ENCODE assay signal across 13 cellular contexts in the genomic region with DNA sequence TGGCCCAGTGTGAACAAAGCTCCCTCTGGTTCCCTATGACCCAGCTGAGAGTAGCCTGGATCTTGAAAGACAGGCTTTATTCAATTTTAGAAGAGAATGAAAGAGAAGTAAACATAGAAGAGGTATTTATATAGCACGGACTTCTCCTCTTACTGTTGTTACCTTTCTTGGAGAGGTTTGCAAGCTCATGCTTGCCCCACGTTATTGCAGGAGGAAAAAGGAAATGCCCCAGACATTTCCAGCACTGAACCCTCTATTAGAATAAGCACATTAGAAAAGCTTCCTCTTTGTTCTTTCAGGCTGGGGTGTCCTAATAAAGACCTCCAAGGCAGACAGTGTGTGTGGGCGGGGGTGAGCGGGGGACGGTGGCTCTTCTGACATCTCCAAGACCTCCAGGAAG.
DNase-seq lines count a peak whose midpoint lies in the region; ATAC-seq, FAIRE-seq and TF ChIP-seq lines count a peak whose summit lies in the region.
"Had no signal": no experiment of that assay in that cellular context is flagged by ENCODE, and none has a peak within 500 bp of the region (broad histone marks: within the 10 kb centered on the region; RNA-seq: fewer than 3 reads in every experiment).

No MANE protein-coding gene starts in this region.

- H3K27ac ChIP-seq in mammary epithelial cell (ENCODE audit: insufficient read depth, low read depth, low read length): no peak overlapping the region
- peak overlapping the region; percentile 61 for H3K27ac ChIP-seq in neutrophil
- H3K27ac ChIP-seq: 22Rv1 had no signal

- dilution Hi-C loops in mammary epithelial cell (cut with HindIII; ENCODE audit: low sequenced_read_pairs): loop anchor here (5.0 kb wide), 1 partner anchor 64 kb away; no protein-coding TSS in a partner anchor

- no peak overlapping the region for H3K4me3 Mint-ChIP-seq in MCF 10A (ENCODE audit: unreplicated experiment)
- H3K4me3 Mint-ChIP-seq in activated T-helper 17 cell treated with anti-CD3 and anti-CD28 coated beads, Interleukin-2, amount 50 U/mL, for 72 hours: no peak overlapping the region
- H3K4me3 Mint-ChIP-seq: HFFc6 had no signal

- H3K9me3 ChIP-seq in mammary epithelial cell (replicated peaks; ENCODE audit: insufficient read depth, low read length) (peaks cover 2% of the 10 kb centered on the region), neutrophil (no peaks in the 10 kb centered on the region)

- intact Hi-C loops in mammary epithelial cell (cut with micrococcal nuclease): no loop called here
- intact Hi-C loops in MCF 10A (cut with micrococcal nuclease): no loop called here

- CTCF ChIA-PET in mammary epithelial cell (lab: Charles Lee; ENCODE audit: low non-redundant PET): no interaction called here
- CTCF ChIA-PET in MCF 10A (lab: Yijun Ruan, JAX): interaction anchor here (0.6 to 1.1 kb wide), 2 partner anchors 82 to 122 kb away, joined by 3 read pairs; no protein-coding TSS in a partner anchor

- H3K36me3 Mint-ChIP-seq in MCF 10A (ENCODE audit: insufficient read depth, unreplicated experiment): peaks cover 6% of the 10 kb centered on the region
- H3K36me3 Mint-ChIP-seq in activated T-helper 17 cell treated with anti-CD3 and anti-CD28 coated beads, Interleukin-2, amount 50 U/mL, for 72 hours (ENCODE audit: low read depth): no peaks in the 10 kb centered on the region
- H3K36me3 Mint-ChIP-seq: IgD-negative memory B cell had no signal

- 50% methylated on average over 5 of the region's 5 CpGs for WGBS in mammary epithelial cell (ENCODE audit: low coverage, missing lambda C conversion rate)

- H3K4me1 ChIP-seq in mammary epithelial cell (ENCODE audit: insufficient read depth, low read length): no peaks in the 10 kb centered on the region
- peaks cover 0 to 28% of the 10 kb centered on the region in 2 experiments for H3K4me1 ChIP-seq in neutrophil (ENCODE audit: control insufficient read depth in 1 of 2, insufficient read depth in 1 of 2, low read depth in 1 of 2, low read length in 1 of 2)

- H3K4me3 ChIP-seq in mammary epithelial cell (replicated peaks in 1 of 3; ENCODE audit: insufficient read depth in 1 of 3, low read depth in 2 of 3, low read length in 3 of 3): no peak overlapping the region
- no peak overlapping the region for H3K4me3 ChIP-seq in bronchial epithelial cell (ENCODE audit: low read depth, low read length)
- H3K4me3 ChIP-seq in neutrophil (ENCODE audit: low read depth in 1 of 2, low read length in 1 of 2): no peak overlapping the region

- POLR2A ChIA-PET in MCF 10A (lab: Yijun Ruan, JAX): no interaction called here

- H3K9me3 Mint-ChIP-seq in MCF 10A (ENCODE audit: unreplicated experiment): no peaks in the 10 kb centered on the region
- peaks cover 8% of the 10 kb centered on the region for H3K9me3 Mint-ChIP-seq in activated T-helper 17 cell treated with anti-CD3 and anti-CD28 coated beads, Interleukin-2, amount 50 U/mL, for 72 hours

- H3K27ac Mint-ChIP-seq in MCF 10A (ENCODE audit: low read depth, unreplicated experiment): no peak overlapping the region
- no peak overlapping the region for H3K27ac Mint-ChIP-seq in activated T-helper 17 cell treated with anti-CD3 and anti-CD28 coated beads, Interleukin-2, amount 50 U/mL, for 72 hours
- H3K27ac Mint-ChIP-seq: HFFc6, IgD-negative memory B cell had no signal

- H3K27me3 Mint-ChIP-seq in MCF 10A (ENCODE audit: insufficient read depth, unreplicated experiment): no peaks in the 10 kb centered on the region
- peaks cover 10% of the 10 kb centered on the region for H3K27me3 Mint-ChIP-seq in activated T-helper 17 cell treated with anti-CD3 and anti-CD28 coated beads, Interleukin-2, amount 50 U/mL, for 72 hours

- no peaks in the 10 kb centered on the region for H3K36me3 ChIP-seq in mammary epithelial cell (ENCODE audit: insufficient read depth, low read length)
- no peaks in the 10 kb centered on the region for H3K36me3 ChIP-seq in bronchial epithelial cell (ENCODE audit: control insufficient read depth, insufficient read depth, low read length)
- H3K36me3 ChIP-seq in neutrophil: no peaks in the 10 kb centered on the region

- no peak for FAIRE-seq in bronchial epithelial cell (lab: Jason Lieb, UNC)

- H3K4me1 Mint-ChIP-seq in MCF 10A (ENCODE audit: insufficient read depth, unreplicated experiment): no peaks in the 10 kb centered on the region
- H3K4me1 Mint-ChIP-seq in activated T-helper 17 cell treated with anti-CD3 and anti-CD28 coated beads, Interleukin-2, amount 50 U/mL, for 72 hours: no peaks in the 10 kb centered on the region
- H3K4me1 Mint-ChIP-seq: IgD-negative memory B cell had no signal

- no peaks in the 10 kb centered on the region for H3K79me2 ChIP-seq in mammary epithelial cell (ENCODE audit: insufficient read depth, low read length)

- BruUV-seq in mammary epithelial cell (replicated peaks; lab: Mats Ljungman, UMichigan) (no TSS peak), MCF 10A (replicated peaks; lab: Mats Ljungman, UMichigan) (no TSS peak)

- no peak for TF ChIP-seq CTCF in mammary epithelial cell (conservative IDR thresholded peaks at IDR 0.05 in 1 of 2, IDR thresholded peaks at IDR 0.05 in 1 of 2; ENCODE audit: extremely low read depth in 1 of 2, insufficient read depth in 1 of 2, low read depth in 1 of 2, low read length in 2 of 2)
- TF ChIP-seq CTCF in MCF 10A (IDR thresholded peaks at IDR 0.05; ENCODE audit: unreplicated experiment): no peak
- TF ChIP-seq CTCF in bronchial epithelial cell (IDR thresholded peaks at IDR 0.05; ENCODE audit: insufficient read depth, low read length, severe bottlenecking): no peak
- TF ChIP-seq CTCF in neutrophil (IDR thresholded peaks at IDR 0.05): no peak

- in situ Hi-C loops in mammary epithelial cell (cut with MboI; ENCODE audit: low sequenced_read_pairs in 2 of 2): no loop called here

- no peak overlapping the region for H3K9ac ChIP-seq in mammary epithelial cell (ENCODE audit: insufficient read depth, low read length)

- H3K27me3 ChIP-seq in mammary epithelial cell (ENCODE audit: insufficient read depth, low read length) (no peaks in the 10 kb centered on the region), bronchial epithelial cell (ENCODE audit: control insufficient read depth, insufficient read depth, low read length) (no peaks in the 10 kb centered on the region), neutrophil (no peaks in the 10 kb centered on the region)

- H4K20me1 ChIP-seq in mammary epithelial cell (ENCODE audit: insufficient read depth, low read length): no peaks in the 10 kb centered on the region

- H3K4me2 ChIP-seq in mammary epithelial cell (ENCODE audit: insufficient read depth, low read depth, low read length): no peak overlapping the region

- DNase-seq in mammary epithelial cell: peak; percentile 17
- DNase-seq in MCF 10A (ENCODE audit: unreplicated experiment): no peak
- DNase-seq in bronchial epithelial cell (ENCODE audit: low read depth): peak; percentile 75
- DNase-seq in cerebellar nuclear complex (lab: John Stamatoyannopoulos, UW): no peak
- DNase-seq: DMS53, GF-D8, HCEC 1CT, HFFc6 had no signal

- ATAC-seq in HG02798 (IDR thresholded peaks at IDR 0.05; ENCODE audit: poor library complexity, unreplicated experiment): no peak
- ATAC-seq in activated T-helper 17 cell treated with anti-CD3 and anti-CD28 coated beads, Interleukin-2, amount 50 U/mL, for 72 hours (replicated peaks): no peak

- no peak overlapping the region for H2AFZ ChIP-seq in mammary epithelial cell (ENCODE audit: low read depth, low read length)

Comparison
In these comparisons a context has a peak if more than half of its experiments do, and no peak if none do; other contexts are left out.
1. DNase-seq: peak in mammary epithelial cell (single experiment) and bronchial epithelial cell (single experiment); none in MCF 10A (single experiment) and cerebellar nuclear complex (0 of 2).